ENCODE assay signal across 18 cellular contexts in the genomic region with DNA sequence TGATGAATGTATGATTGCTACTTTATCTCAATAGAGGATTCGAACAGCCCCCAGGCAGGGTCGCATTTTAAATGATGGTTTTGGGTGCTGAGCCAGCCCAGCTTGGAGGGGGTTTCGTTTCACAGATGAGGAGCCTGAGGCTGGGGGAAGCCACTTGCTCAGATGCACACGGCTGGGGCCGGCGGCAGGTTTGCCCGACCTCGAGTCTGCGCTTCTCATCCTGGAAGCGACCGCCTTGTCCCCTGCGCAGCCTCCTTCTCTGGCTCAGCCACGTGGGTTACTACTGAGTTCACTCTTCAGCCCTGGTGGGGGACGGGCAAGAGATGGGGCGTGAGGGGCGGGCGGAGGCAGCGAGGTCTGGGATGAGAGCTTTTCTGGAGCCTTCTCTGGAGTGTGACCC. TPM values are rescaled to one million over a fixed set of nuclear protein-coding genes. Genes with fewer than 3 reads are reported as not detected.
DNase-seq lines count a peak whose midpoint lies in the region; ATAC-seq and TF ChIP-seq lines count a peak whose summit lies in the region.
"Had no signal": no experiment of that assay in that cellular context is flagged by ENCODE, and none has a peak within 500 bp of the region (broad histone marks: within the 10 kb centered on the region; RNA-seq: fewer than 3 reads in every experiment).

No MANE protein-coding gene starts in this region.

- no peaks in the 10 kb centered on the region for H3K9me3 ChIP-seq in osteoblast (ENCODE audit: low read depth, low read length)
- H3K9me3 ChIP-seq: Caco-2, SJSA1 had no signal

- peak overlapping the region; percentile 19 for H3K27ac Mint-ChIP-seq in activated CD4-positive, alpha-beta T cell treated with anti-CD3 and anti-CD28 coated beads, Interleukin-2, amount 10 ng/mL, durations not matched to agents 7 days and 5 days
- H3K27ac Mint-ChIP-seq in natural killer cell treated with Interleukin-12 subunit alpha and Interleukin-12 subunit beta and Interleukin-15 and Interleukin-18, amount 100 ng/mL, for 72 hours = peak overlapping the region; percentile 21 to 80
- H3K27ac Mint-ChIP-seq in natural killer cell = no peak overlapping the region
- H3K27ac Mint-ChIP-seq: H9 had no signal

- DNase-seq in activated CD4-positive, alpha-beta T cell treated with anti-CD3 and anti-CD28 coated beads, Interleukin-2, amount 10 ng/mL, durations not matched to agents 7 days and 5 days = no peak
- no peak for DNase-seq in activated CD4-positive, alpha-beta T cell treated with anti-CD3 and anti-CD28 coated beads, Interleukin-2, amount 50 U/mL, for 4 hours
- DNase-seq in natural killer cell treated with Interleukin-12 subunit alpha and Interleukin-12 subunit beta and Interleukin-15 and Interleukin-18, amount 100 ng/mL, for 72 hours (ENCODE audit: low spot score) = peak; percentile 18
- DNase-seq in natural killer cell = no peak
- DNase-seq in osteoblast (ENCODE audit: insufficient read length, low spot score, missing footprints) = peak; percentile 30
- DNase-seq in NCI-H526 treated with DMSO at 0.1 percent for 48 hours (lab: John Stamatoyannopoulos, UW) = no peak
- DNase-seq: DMS53, H9, MV-4-11, NCI-H1436, NCI-H2029 treated with DMSO at 0.1 percent for 48 hours, NCI-H510A had no signal

- H3K27me3 ChIP-seq in osteoblast (ENCODE audit: insufficient read depth, low read length) = peaks cover 19% of the 10 kb centered on the region

- H3K36me3 Mint-ChIP-seq in activated CD4-positive, alpha-beta T cell treated with anti-CD3 and anti-CD28 coated beads, Interleukin-2, amount 10 ng/mL, durations not matched to agents 7 days and 5 days (ENCODE audit: low read depth) = no peaks in the 10 kb centered on the region
- no peaks in the 10 kb centered on the region for H3K36me3 Mint-ChIP-seq in natural killer cell treated with Interleukin-12 subunit alpha and Interleukin-12 subunit beta and Interleukin-15 and Interleukin-18, amount 100 ng/mL, for 72 hours
- H3K36me3 Mint-ChIP-seq in natural killer cell = no peaks in the 10 kb centered on the region

- TF ChIP-seq CTCF in natural killer cell (IDR thresholded peaks at IDR 0.05) (no peak), osteoblast (IDR thresholded peaks at IDR 0.05; ENCODE audit: extremely low read depth, low read depth, low read length) (no peak)

- no peak overlapping the region for H3K4me3 Mint-ChIP-seq in activated CD4-positive, alpha-beta T cell treated with anti-CD3 and anti-CD28 coated beads, Interleukin-2, amount 10 ng/mL, durations not matched to agents 7 days and 5 days
- no peak overlapping the region for H3K4me3 Mint-ChIP-seq in natural killer cell treated with Interleukin-12 subunit alpha and Interleukin-12 subunit beta and Interleukin-15 and Interleukin-18, amount 100 ng/mL, for 72 hours
- no peak overlapping the region for H3K4me3 Mint-ChIP-seq in natural killer cell
- H3K4me3 Mint-ChIP-seq: H9 had no signal

- no peaks in the 10 kb centered on the region for H3K36me3 ChIP-seq in osteoblast (ENCODE audit: insufficient read depth, low read length)
- H3K36me3 ChIP-seq: SJSA1 had no signal

- CTCF ChIA-PET in activated CD4-positive, alpha-beta T cell treated with anti-CD3 and anti-CD28 coated beads, Interleukin-2, amount 10 ng/mL, durations not matched to agents 7 days and 5 days (lab: Charles Lee) = interaction anchor here (0.6 to 1.1 kb wide), 3 partner anchors 149 to 1363 kb away, joined by 3 read pairs; no protein-coding TSS in a partner anchor

- H3K4me1 Mint-ChIP-seq in activated CD4-positive, alpha-beta T cell treated with anti-CD3 and anti-CD28 coated beads, Interleukin-2, amount 10 ng/mL, durations not matched to agents 7 days and 5 days = peaks cover 57% of the 10 kb centered on the region
- H3K4me1 Mint-ChIP-seq in natural killer cell treated with Interleukin-12 subunit alpha and Interleukin-12 subunit beta and Interleukin-15 and Interleukin-18, amount 100 ng/mL, for 72 hours (ENCODE audit: low read depth in 2 of 2) = peaks cover 13 to 21% of the 10 kb centered on the region in 2 donors
- H3K4me1 Mint-ChIP-seq in natural killer cell = no peaks in the 10 kb centered on the region

- peaks cover 29% of the 10 kb centered on the region for H3K27me3 Mint-ChIP-seq in activated CD4-positive, alpha-beta T cell treated with anti-CD3 and anti-CD28 coated beads, Interleukin-2, amount 10 ng/mL, durations not matched to agents 7 days and 5 days
- no peaks in the 10 kb centered on the region for H3K27me3 Mint-ChIP-seq in natural killer cell treated with Interleukin-12 subunit alpha and Interleukin-12 subunit beta and Interleukin-15 and Interleukin-18, amount 100 ng/mL, for 72 hours
- no peaks in the 10 kb centered on the region for H3K27me3 Mint-ChIP-seq in natural killer cell (ENCODE audit: low read depth in 2 of 2)

- H3K9me3 Mint-ChIP-seq in activated CD4-positive, alpha-beta T cell treated with anti-CD3 and anti-CD28 coated beads, Interleukin-2, amount 10 ng/mL, durations not matched to agents 7 days and 5 days = no peaks in the 10 kb centered on the region
- H3K9me3 Mint-ChIP-seq in natural killer cell treated with Interleukin-12 subunit alpha and Interleukin-12 subunit beta and Interleukin-15 and Interleukin-18, amount 100 ng/mL, for 72 hours = no peaks in the 10 kb centered on the region
- no peaks in the 10 kb centered on the region for H3K9me3 Mint-ChIP-seq in natural killer cell
- H3K9me3 Mint-ChIP-seq: H9 had no signal

- H3K4me3 ChIP-seq in osteoblast (ENCODE audit: insufficient read depth, low read length) = no peak overlapping the region
- H3K4me3 ChIP-seq: SJSA1 had no signal

- no peaks in the 10 kb centered on the region for H4K20me1 ChIP-seq in osteoblast (ENCODE audit: insufficient read depth, low read length)

- POLR2A ChIA-PET in activated CD4-positive, alpha-beta T cell treated with anti-CD3 and anti-CD28 coated beads, Interleukin-2, amount 10 ng/mL, durations not matched to agents 7 days and 5 days (lab: Charles Lee) = no interaction called here

- intact Hi-C loops in natural killer cell (cut with micrococcal nuclease) = no loop called here

- no peak overlapping the region for H3K27ac ChIP-seq in osteoblast (ENCODE audit: low read depth, low read length)
- H3K27ac ChIP-seq: 22Rv1, C4-2B, SJSA1 had no signal

- H2AFZ ChIP-seq in osteoblast (ENCODE audit: low read length) = no peak overlapping the region

- no peak for ATAC-seq in natural killer cell treated with Interleukin-12 subunit alpha and Interleukin-12 subunit beta and Interleukin-15 and Interleukin-18, amount 100 ng/mL, for 72 hours
- no peak for ATAC-seq in natural killer cell
- ATAC-seq in HG02763 (IDR thresholded peaks at IDR 0.05; ENCODE audit: unreplicated experiment) = no peak
- no peak for ATAC-seq in HG02884 (IDR thresholded peaks at IDR 0.05; ENCODE audit: unreplicated experiment)

- H3K79me2 ChIP-seq in osteoblast (ENCODE audit: insufficient read depth, low read length) = no peaks in the 10 kb centered on the region

- H3K4me1 ChIP-seq in osteoblast (ENCODE audit: insufficient read depth, low read length) = no peaks in the 10 kb centered on the region
- H3K4me1 ChIP-seq: Caco-2, SJSA1 had no signal

- no peak overlapping the region for H3K4me2 ChIP-seq in osteoblast (ENCODE audit: insufficient read depth, low read length)

RNA-seq across cellular contexts. Expression of a gene that starts 25.3 kb away (rescaled TPM):
- total RNA-seq in activated CD4-positive, alpha-beta T cell treated with anti-CD3 and anti-CD28 coated beads, Interleukin-2, amount 10 ng/mL, durations not matched to agents 7 days and 5 days = 1 to 10 TPM in 1 of 2 experiments, under 1 TPM in 1; 0.94 to 1.5 TPM
- total RNA-seq in natural killer cell treated with Interleukin-12 subunit alpha and Interleukin-12 subunit beta and Interleukin-15 and Interleukin-18, amount 100 ng/mL, for 72 hours = not detected
- total RNA-seq in natural killer cell (under 1 TPM in 2 of 3 donors, not detected in 1; 0.11 to 0.45 TPM), osteoblast (not detected in 2 replicates)
- total RNA-seq: SJSA1 had no signal

Comparison
In these comparisons a context has a peak if more than half of its experiments do, and no peak if none do; other contexts are left out.
1. DNase-seq: peak in natural killer cell treated with Interleukin-12 subunit alpha and Interleukin-12 subunit beta and Interleukin-15 and Interleukin-18, amount 100 ng/mL, for 72 hours (single experiment) and osteoblast (single experiment); none in activated CD4-positive, alpha-beta T cell treated with anti-CD3 and anti-CD28 coated beads, Interleukin-2, amount 10 ng/mL, durations not matched to agents 7 days and 5 days (single experiment), activated CD4-positive, alpha-beta T cell treated with anti-CD3 and anti-CD28 coated beads, Interleukin-2, amount 50 U/mL, for 4 hours (0 of 2), natural killer cell (single experiment) and NCI-H526 treated with DMSO at 0.1 percent for 48 hours (single experiment).
2. H3K27ac Mint-ChIP-seq: peak in activated CD4-positive, alpha-beta T cell treated with anti-CD3 and anti-CD28 coated beads, Interleukin-2, amount 10 ng/mL, durations not matched to agents 7 days and 5 days (single experiment) and natural killer cell treated with Interleukin-12 subunit alpha and Interleukin-12 subunit beta and Interleukin-15 and Interleukin-18, amount 100 ng/mL, for 72 hours (2 of 2); none in natural killer cell (0 of 2).